In genomic region chr7:24665564-24666294, GRCh38 we compare ENCODE assay signal across 9 cellular contexts.
DNase-seq lines count a peak whose midpoint lies in the region; ATAC-seq, FAIRE-seq and TF ChIP-seq lines count a peak whose summit lies in the region.
"Had no signal": no experiment of that assay in that cellular context is flagged by ENCODE, and none has a peak within 500 bp of the region (broad histone marks: within the 10 kb centered on the region; RNA-seq: fewer than 3 reads in every experiment).

No MANE protein-coding gene starts in this region.

- no peak overlapping the region for H3K4me3 Mint-ChIP-seq in stimulated activated naive B cell treated with anti-CD40 and anti-IgM and Interleukin-4, amounts not matched to agents 10 μg/mL and 1 μg/mL and 100 μg/mL, for 72 hours
- H3K4me3 Mint-ChIP-seq: IgD-negative memory B cell had no signal

- H3K27me3 Mint-ChIP-seq in stimulated activated naive B cell treated with anti-CD40 and anti-IgM and Interleukin-4, amounts not matched to agents 10 μg/mL and 1 μg/mL and 100 μg/mL, for 72 hours: no peaks in the 10 kb centered on the region
- H3K27me3 Mint-ChIP-seq: IgD-negative memory B cell had no signal

- H4K20me1 ChIP-seq in mammary epithelial cell (ENCODE audit: insufficient read depth, low read length) (no peaks in the 10 kb centered on the region), HepG2 (ENCODE audit: insufficient read depth, low read length) (no peaks in the 10 kb centered on the region)

- peak; percentile 59 for DNase-seq in CD1c-positive myeloid dendritic cell (ENCODE audit: extremely low spot score)
- no peak for DNase-seq in GM19239 (ENCODE audit: insufficient read length, low spot score)
- DNase-seq in NCI-H128 (lab: John Stamatoyannopoulos, UW; ENCODE audit: unreplicated experiment): peak; percentile 25
- DNase-seq in SW480 (ENCODE audit: low spot score): peak; percentile 70
- DNase-seq in mammary epithelial cell: peak; percentile 23
- peak; percentile 53 for DNase-seq in HepG2 (ENCODE audit: low spot score)
- peak; percentile 13 for DNase-seq in stimulated activated naive B cell treated with anti-CD40 and anti-IgM and Interleukin-4, amounts not matched to agents 10 μg/mL and 1 μg/mL and 100 μg/mL, for 72 hours
- no peak for DNase-seq in activated effector memory CD4-positive, alpha-beta T cell treated with Interleukin-2 at 50 U/mL for 16 hours

- no peaks in the 10 kb centered on the region for H3K4me1 Mint-ChIP-seq in stimulated activated naive B cell treated with anti-CD40 and anti-IgM and Interleukin-4, amounts not matched to agents 10 μg/mL and 1 μg/mL and 100 μg/mL, for 72 hours

- no peak for TF ChIP-seq RAD21 in HepG2 (CRISPR knock-in tag; IDR thresholded peaks at IDR 0.05)

- TF ChIP-seq CTCF in mammary epithelial cell (conservative IDR thresholded peaks at IDR 0.05 in 1 of 2, IDR thresholded peaks at IDR 0.05 in 1 of 2; ENCODE audit: extremely low read depth in 1 of 2, insufficient read depth in 1 of 2, low read depth in 1 of 2, low read length in 2 of 2) (peak; percentile 59 to 68), HepG2 (CRISPR knock-in tag; IDR thresholded peaks at IDR 0.05) (peak; percentile 69)

- intact Hi-C loops in mammary epithelial cell (cut with micrococcal nuclease): loop anchor here (1.0 to 5.0 kb wide), 6 partner anchors 89 to 803 kb away; partner anchors contain the start of gene OSBPL3
- intact Hi-C loops in HepG2 (cut with micrococcal nuclease; ENCODE audit: unreplicated experiment): loop anchor here (2.0 to 10.0 kb wide), 6 partner anchors 89 to 803 kb away; no protein-coding TSS in a partner anchor

- H3K79me2 ChIP-seq in mammary epithelial cell (ENCODE audit: insufficient read depth, low read length) (no peaks in the 10 kb centered on the region), HepG2 (ENCODE audit: insufficient read depth, low read length) (no peaks in the 10 kb centered on the region)

- CTCF ChIA-PET in mammary epithelial cell (lab: Charles Lee; ENCODE audit: low non-redundant PET) (no interaction called here), HepG2 (lab: Yijun Ruan, JAX; ENCODE audit: low intra/inter-chr PET ratio, low total read pairs) (interaction anchor here (1.3 to 1.8 kb wide), 4 partner anchors 92 to 727 kb away, joined by 4 to 14 read pairs (median 8); partner anchors contain the start of gene PALS2)

- H3K4me2 ChIP-seq in mammary epithelial cell (ENCODE audit: insufficient read depth, low read depth, low read length) (no peak overlapping the region), HepG2 (ENCODE audit: low read depth, low read length) (no peak overlapping the region)

- H3K4me3 ChIP-seq in mammary epithelial cell (replicated peaks in 1 of 3; ENCODE audit: insufficient read depth in 1 of 3, low read depth in 2 of 3, low read length in 3 of 3) (no peak overlapping the region), HepG2 (replicated peaks in 1 of 3; ENCODE audit: insufficient read depth in 1 of 3, low read depth in 2 of 3, low read length in 3 of 3) (no peak overlapping the region)

- in situ Hi-C loops in mammary epithelial cell (cut with MboI; ENCODE audit: low sequenced_read_pairs in 2 of 2) (loop anchor here (10.0 to 25.0 kb wide), 4 partner anchors 91 to 803 kb away; partner anchors contain the start of gene PALS2 (in 1 of the 2)), HepG2 (cut with HindIII; ENCODE audit: extremely low pct_ligation_motif_present, low pct_unique_long_range_greater_than_20kb) (loop anchor here (5.0 to 10.0 kb wide), 2 partner anchors 263 to 371 kb away; no protein-coding TSS in a partner anchor)

- H3K36me3 ChIP-seq in mammary epithelial cell (ENCODE audit: insufficient read depth, low read length) (peaks cover 4% of the 10 kb centered on the region), HepG2 (replicated peaks in 1 of 2; ENCODE audit: control insufficient read depth in 1 of 2, insufficient read depth in 2 of 2, low read length in 2 of 2) (0 out of 5 replicates have a peak, but pooled peaks cover 0 to 1% of the 10 kb centered on the region in 2 experiments)

- H3K27ac Mint-ChIP-seq in stimulated activated naive B cell treated with anti-CD40 and anti-IgM and Interleukin-4, amounts not matched to agents 10 μg/mL and 1 μg/mL and 100 μg/mL, for 72 hours: no peak overlapping the region

- 25% methylated on average over 4 of the region's 4 CpGs for WGBS in mammary epithelial cell (ENCODE audit: low coverage, missing lambda C conversion rate)
- WGBS in HepG2 (ENCODE audit: low lambda C conversion rate): 36% methylated on average over 4 of the region's 4 CpGs

- dilution Hi-C loops in mammary epithelial cell (cut with HindIII; ENCODE audit: low sequenced_read_pairs): no loop called here

- peak; percentile 76 for ATAC-seq in HepG2
- ATAC-seq in stimulated activated naive B cell treated with anti-CD40 and anti-IgM and Interleukin-4, amounts not matched to agents 10 μg/mL and 1 μg/mL and 100 μg/mL, for 72 hours (replicated peaks): peak; percentile 57 to 71

- POLR2A ChIA-PET in HepG2 (lab: Yijun Ruan, JAX): no interaction called here

- H3K9me3 Mint-ChIP-seq in stimulated activated naive B cell treated with anti-CD40 and anti-IgM and Interleukin-4, amounts not matched to agents 10 μg/mL and 1 μg/mL and 100 μg/mL, for 72 hours: no peaks in the 10 kb centered on the region
- H3K9me3 Mint-ChIP-seq: IgD-negative memory B cell had no signal

- H3K27me3 ChIP-seq in mammary epithelial cell (ENCODE audit: insufficient read depth, low read length) (no peaks in the 10 kb centered on the region), HepG2 (ENCODE audit: control insufficient read depth in 1 of 2, insufficient read depth in 2 of 2, low read length in 2 of 2) (no peaks in the 10 kb centered on the region; a peak in 1 of 5 replicates)

- TF ChIP-seq POLR2A in HepG2 (IDR thresholded peaks at IDR 0.05; ENCODE audit: insufficient read depth in 1 of 2, low read depth in 2 of 2, low read length in 2 of 2): no peak

- peaks cover 10% of the 10 kb centered on the region for H3K4me1 ChIP-seq in mammary epithelial cell (ENCODE audit: insufficient read depth, low read length)
- no peaks in the 10 kb centered on the region for H3K4me1 ChIP-seq in HepG2 (ENCODE audit: insufficient read depth, low read length)

- TF ChIP-seq EP300 in HepG2 (IDR thresholded peaks at IDR 0.05; ENCODE audit: low read depth in 2 of 2, low read length in 2 of 2) (no peak), HepG2 (CRISPR knock-in tag; IDR thresholded peaks at IDR 0.05; ENCODE audit: borderline replicate concordance) (no peak)

- peaks cover 6 to 7% of the 10 kb centered on the region in 2 donors for H3K36me3 Mint-ChIP-seq in stimulated activated naive B cell treated with anti-CD40 and anti-IgM and Interleukin-4, amounts not matched to agents 10 μg/mL and 1 μg/mL and 100 μg/mL, for 72 hours

- no TSS peak for BruUV-seq in mammary epithelial cell (replicated peaks; lab: Mats Ljungman, UMichigan)
- BruUV-seq in HepG2 (replicated peaks; lab: Mats Ljungman, UMichigan): no TSS peak

- no peak overlapping the region for H3K9ac ChIP-seq in mammary epithelial cell (ENCODE audit: insufficient read depth, low read length)
- no peak overlapping the region for H3K9ac ChIP-seq in HepG2 (ENCODE audit: insufficient read depth, low read depth, low read length)

- no peak overlapping the region for H3K27ac ChIP-seq in mammary epithelial cell (ENCODE audit: insufficient read depth, low read depth, low read length)
- no peak overlapping the region for H3K27ac ChIP-seq in HepG2 (ENCODE audit: extremely low read length, insufficient read depth, low read length)

- H2AFZ ChIP-seq in mammary epithelial cell (ENCODE audit: low read depth, low read length): no peak overlapping the region
- no peak overlapping the region for H2AFZ ChIP-seq in HepG2 (ENCODE audit: low read length)

- FAIRE-seq in GM19239 (lab: Jason Lieb, UNC): peak; percentile 86
- FAIRE-seq in HepG2 (lab: Jason Lieb, UNC): peak; percentile 8

- H3K9me3 ChIP-seq in mammary epithelial cell (replicated peaks; ENCODE audit: insufficient read depth, low read length): no peaks in the 10 kb centered on the region
- H3K9me3 ChIP-seq in HepG2 (ENCODE audit: low read length): no peaks in the 10 kb centered on the region

TF ChIP-seq in HepG2, 621 proteins besides CTCF, POLR2A, EP300 and RAD21 (continues in another document):
- no peak for TF ChIP-seq ZNF775 (CRISPR knock-in tag; IDR thresholded peaks at IDR 0.05; ENCODE audit: borderline replicate concordance)
- no peak for TF ChIP-seq NFYC (CRISPR knock-in tag; IDR thresholded peaks at IDR 0.05)
- TF ChIP-seq CC2D1A (CRISPR knock-in tag; IDR thresholded peaks at IDR 0.05): no peak
- no peak for TF ChIP-seq FOSL1 (CRISPR knock-in tag; IDR thresholded peaks at IDR 0.05; ENCODE audit: borderline replicate concordance)
- no peak for TF ChIP-seq ZNF101 (CRISPR knock-in tag; IDR thresholded peaks at IDR 0.05; ENCODE audit: borderline replicate concordance, low read depth)
- TF ChIP-seq NFATC3 (CRISPR knock-in tag; IDR thresholded peaks at IDR 0.05): no peak
- TF ChIP-seq ZGPAT (CRISPR knock-in tag; IDR thresholded peaks at IDR 0.05): no peak
- no peak for TF ChIP-seq TOE1 (CRISPR knock-in tag; IDR thresholded peaks at IDR 0.05)
- TF ChIP-seq HMG20A (CRISPR knock-in tag; IDR thresholded peaks at IDR 0.05; ENCODE audit: borderline replicate concordance): no peak
- no peak for TF ChIP-seq ZNF552 (CRISPR knock-in tag; IDR thresholded peaks at IDR 0.05; ENCODE audit: borderline replicate concordance)
- TF ChIP-seq ZNF598 (CRISPR knock-in tag; IDR thresholded peaks at IDR 0.05; ENCODE audit: borderline replicate concordance): no peak
- TF ChIP-seq KDM2A (CRISPR knock-in tag; IDR thresholded peaks at IDR 0.05; ENCODE audit: borderline replicate concordance, low read depth): no peak
- TF ChIP-seq SMC3 (IDR thresholded peaks at IDR 0.05; ENCODE audit: low read length): peak; percentile 54

Comparison
In these comparisons a context has a peak if more than half of its experiments do, and no peak if none do; other contexts are left out.
1. DNase-seq: peak in CD1c-positive myeloid dendritic cell (single experiment), NCI-H128 (single experiment), SW480 (single experiment), mammary epithelial cell (single experiment), HepG2 (single experiment) and stimulated activated naive B cell treated with anti-CD40 and anti-IgM and Interleukin-4, amounts not matched to agents 10 μg/mL and 1 μg/mL and 100 μg/mL, for 72 hours (single experiment); none in GM19239 (single experiment) and activated effector memory CD4-positive, alpha-beta T cell treated with Interleukin-2 at 50 U/mL for 16 hours (single experiment).